1 cellular context compared by ENCODE assay signal in genomic region chr12:6608592-6609311, GRCh38.
TF ChIP-seq lines count a peak whose summit lies in the region.

No MANE protein-coding gene starts in this region.

TF ChIP-seq in WTC11, 78 proteins besides CTCF, POLR2A, EP300 and RAD21 (continued from another document):
- no peak for TF ChIP-seq AFF4 (CRISPR knock-in tag; IDR thresholded peaks at IDR 0.05; ENCODE audit: borderline replicate concordance)
- TF ChIP-seq CBFB (CRISPR knock-in tag; IDR thresholded peaks at IDR 0.05; ENCODE audit: low read depth): no peak
- no peak for TF ChIP-seq EMX1 (CRISPR knock-in tag; IDR thresholded peaks at IDR 0.05)
- no peak for TF ChIP-seq MLX (CRISPR knock-in tag; IDR thresholded peaks at IDR 0.05)
- TF ChIP-seq ZNF671 (CRISPR knock-in tag; IDR thresholded peaks at IDR 0.05): no peak
- TF ChIP-seq ZNF532 (CRISPR knock-in tag; IDR thresholded peaks at IDR 0.05; ENCODE audit: borderline replicate concordance): no peak
- no peak for TF ChIP-seq ZNF416 (CRISPR knock-in tag; IDR thresholded peaks at IDR 0.05)
- TF ChIP-seq MXD4 (CRISPR knock-in tag; IDR thresholded peaks at IDR 0.05; ENCODE audit: borderline replicate concordance): no peak
- no peak for TF ChIP-seq RORB (CRISPR knock-in tag; IDR thresholded peaks at IDR 0.05)
- no peak for TF ChIP-seq NFYB (CRISPR knock-in tag; conservative IDR thresholded peaks at IDR 0.05; ENCODE audit: low read depth)
- TF ChIP-seq NFE2L1 (CRISPR knock-in tag; IDR thresholded peaks at IDR 0.05): no peak
- TF ChIP-seq NR1H2 (CRISPR knock-in tag; IDR thresholded peaks at IDR 0.05): no peak
- no peak for TF ChIP-seq TEAD4 (CRISPR knock-in tag; IDR thresholded peaks at IDR 0.05)
- no peak for TF ChIP-seq GTF2I (CRISPR knock-in tag; conservative IDR thresholded peaks at IDR 0.05)
